9 cellular contexts compared by ENCODE assay signal in genomic region chr4:21507439-21507838, GRCh38.
DNase-seq lines count a peak whose midpoint lies in the region; ATAC-seq and TF ChIP-seq lines count a peak whose summit lies in the region.
"Had no signal": no experiment of that assay in that cellular context is flagged by ENCODE, and none has a peak within 500 bp of the region (broad histone marks: within the 10 kb centered on the region; RNA-seq: fewer than 3 reads in every experiment).

No MANE protein-coding gene starts in this region.

- H2AFZ ChIP-seq in mammary epithelial cell (ENCODE audit: low read depth, low read length): no peak overlapping the region

- TF ChIP-seq POLR2A in NB4 (IDR thresholded peaks at IDR 0.05; ENCODE audit: extremely low read depth, insufficient read length) (no peak), suprapubic skin (IDR thresholded peaks at IDR 0.05) (no peak)

- ATAC-seq in GM19463 (IDR thresholded peaks at IDR 0.05; ENCODE audit: unreplicated experiment): no peak

- 64% methylated on average over 4 of the region's 4 CpGs for WGBS in mammary epithelial cell (ENCODE audit: low coverage, missing lambda C conversion rate)
- WGBS in suprapubic skin: 87% methylated on average over 4 of the region's 4 CpGs

- no peak for TF ChIP-seq EP300 in suprapubic skin (IDR thresholded peaks at IDR 0.05)

- H3K9me3 ChIP-seq in mammary epithelial cell (replicated peaks; ENCODE audit: insufficient read depth, low read length): no peaks in the 10 kb centered on the region
- no peaks in the 10 kb centered on the region for H3K9me3 ChIP-seq in suprapubic skin
- H3K9me3 ChIP-seq: upper lobe of left lung had no signal

- H3K9ac ChIP-seq in mammary epithelial cell (ENCODE audit: insufficient read depth, low read length): no peak overlapping the region

- intact Hi-C loops in mammary epithelial cell (cut with micrococcal nuclease): no loop called here

- TF ChIP-seq CTCF in NB4 (IDR thresholded peaks at IDR 0.05; ENCODE audit: low read depth, low read length) (peak; percentile 25), mammary epithelial cell (conservative IDR thresholded peaks at IDR 0.05 in 1 of 2, IDR thresholded peaks at IDR 0.05 in 1 of 2; ENCODE audit: extremely low read depth in 1 of 2, insufficient read depth in 1 of 2, low read depth in 1 of 2, low read length in 2 of 2) (peak; percentile 40 to 47), suprapubic skin (IDR thresholded peaks at IDR 0.05) (no peak)

- no peak overlapping the region for H3K27ac ChIP-seq in mammary epithelial cell (ENCODE audit: insufficient read depth, low read depth, low read length)
- H3K27ac ChIP-seq in suprapubic skin: no peak overlapping the region
- H3K27ac ChIP-seq: upper lobe of left lung had no signal

- no TSS peak for BruUV-seq in mammary epithelial cell (replicated peaks; lab: Mats Ljungman, UMichigan)

- no peaks in the 10 kb centered on the region for H3K36me3 ChIP-seq in mammary epithelial cell (ENCODE audit: insufficient read depth, low read length)
- no peaks in the 10 kb centered on the region for H3K36me3 ChIP-seq in suprapubic skin
- H3K36me3 ChIP-seq: upper lobe of left lung had no signal

- H3K4me2 ChIP-seq in mammary epithelial cell (ENCODE audit: insufficient read depth, low read depth, low read length): no peak overlapping the region

- H3K4me1 ChIP-seq in mammary epithelial cell (ENCODE audit: insufficient read depth, low read length): no peaks in the 10 kb centered on the region
- H3K4me1 ChIP-seq in suprapubic skin: no peaks in the 10 kb centered on the region
- H3K4me1 ChIP-seq: upper lobe of left lung had no signal

- H3K79me2 ChIP-seq in mammary epithelial cell (ENCODE audit: insufficient read depth, low read length): no peaks in the 10 kb centered on the region

- in situ Hi-C loops in mammary epithelial cell (cut with MboI; ENCODE audit: low sequenced_read_pairs in 2 of 2): loop anchor here (5.0 to 10.0 kb wide), 2 partner anchors 257 to 260 kb away; no protein-coding TSS in a partner anchor

- CTCF ChIA-PET in mammary epithelial cell (lab: Charles Lee; ENCODE audit: low non-redundant PET): interaction anchor here (0.5 kb wide), 1 partner anchor 1371 kb away, joined by 6 read pairs; no protein-coding TSS in a partner anchor

- dilution Hi-C loops in mammary epithelial cell (cut with HindIII; ENCODE audit: low sequenced_read_pairs): no loop called here

- H4K20me1 ChIP-seq in mammary epithelial cell (ENCODE audit: insufficient read depth, low read length): no peaks in the 10 kb centered on the region

- DNase-seq in DMS53 (lab: John Stamatoyannopoulos, UW) (peak; percentile 49), DMS53 treated with DMSO at 0.1 percent for 48 hours (lab: John Stamatoyannopoulos, UW; ENCODE audit: unreplicated experiment) (no peak), NB4 (ENCODE audit: low read depth) (peak; percentile 32), mammary epithelial cell (peak; percentile 2), pons (ENCODE audit: low spot score) (peak; percentile 9), suprapubic skin (ENCODE audit: low spot score in 2 of 2) (no peak)
- no peak for DNase-seq in activated effector memory CD4-positive, alpha-beta T cell treated with anti-CD3 and anti-CD28 coated beads, Interleukin-2, amount 50 U/mL, for 16 hours
- DNase-seq: upper lobe of left lung had no signal

- no peaks in the 10 kb centered on the region for H3K27me3 ChIP-seq in mammary epithelial cell (ENCODE audit: insufficient read depth, low read length)
- H3K27me3 ChIP-seq in suprapubic skin: no peaks in the 10 kb centered on the region
- H3K27me3 ChIP-seq: upper lobe of left lung had no signal

- H3K4me3 ChIP-seq in NB4 (ENCODE audit: low read depth, low read length): no peak overlapping the region
- H3K4me3 ChIP-seq in mammary epithelial cell (replicated peaks in 1 of 3; ENCODE audit: insufficient read depth in 1 of 3, low read depth in 2 of 3, low read length in 3 of 3): no peak overlapping the region
- no peak overlapping the region for H3K4me3 ChIP-seq in suprapubic skin
- H3K4me3 ChIP-seq: upper lobe of left lung had no signal

Comparison
In these comparisons a context has a peak if more than half of its experiments do, and no peak if none do; other contexts are left out.
1. DNase-seq: peak in DMS53 (single experiment), NB4 (single experiment), mammary epithelial cell (single experiment) and pons (single experiment); none in DMS53 treated with DMSO at 0.1 percent for 48 hours (single experiment), suprapubic skin (0 of 2) and activated effector memory CD4-positive, alpha-beta T cell treated with anti-CD3 and anti-CD28 coated beads, Interleukin-2, amount 50 U/mL, for 16 hours (single experiment).
2. CTCF ChIP-seq: peak in NB4 (single experiment) and mammary epithelial cell (2 of 2); none in suprapubic skin (0 of 2).